Comparison of ENCODE assay signal across 18 cellular contexts in the genomic region with DNA sequence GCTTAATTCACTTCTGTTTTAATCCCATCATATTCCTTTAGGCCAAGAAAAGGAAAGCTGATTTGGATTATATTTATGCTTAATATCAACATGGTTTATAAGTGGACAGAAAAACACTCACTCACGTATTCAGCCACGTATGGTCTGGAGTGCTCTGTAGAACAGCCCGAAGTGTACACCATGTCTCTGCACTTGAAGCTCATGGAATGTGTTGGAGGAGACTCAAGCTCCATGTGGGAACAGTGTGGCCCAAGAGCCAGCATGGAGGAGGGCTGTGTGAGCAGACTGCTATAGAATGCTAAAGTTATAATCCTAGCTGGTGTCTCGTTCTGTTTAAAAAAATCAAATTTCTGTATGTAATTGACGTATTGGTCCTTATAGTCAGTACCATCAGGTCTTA.
"Had no signal": no experiment of that assay in that cellular context is flagged by ENCODE, and none has a peak within 500 bp of the region (broad histone marks: within the 10 kb centered on the region; RNA-seq: fewer than 3 reads in every experiment).

No MANE protein-coding gene starts in this region.

- H3K36me3 ChIP-seq: thoracic aorta had no signal

- H3K27me3 ChIP-seq: esophagus squamous epithelium, gastroesophageal sphincter, hepatocyte, stomach, transverse colon, vagina had no signal

- H3K4me3 ChIP-seq: esophagus squamous epithelium, gastroesophageal sphincter, hepatocyte, stomach, thoracic aorta, transverse colon, vagina had no signal

- H3K4me1 ChIP-seq: esophagus squamous epithelium, gastroesophageal sphincter, stomach, transverse colon, vagina had no signal

- ATAC-seq: effector memory CD8-positive, alpha-beta T cell; gastroesophageal sphincter; natural killer cell had no signal

- H3K27ac ChIP-seq: esophagus squamous epithelium, gastroesophageal sphincter, hepatocyte, stomach, thoracic aorta, transverse colon, vagina had no signal

- DNase-seq: effector memory CD8-positive, alpha-beta T cell; esophagus squamous epithelium; foreskin fibroblast; glutamatergic neuron; kidney; left cardiac atrium; natural killer cell; posterior cingulate gyrus; small intestine; stimulated activated CD4-positive, alpha-beta T cell treated with anti-CD3 and anti-CD28 coated beads, Interleukin-12 subunit alpha, Interleukin-12 subunit beta, amount 100 ng/mL, for 4 hours; stimulated activated naive CD4-positive, alpha-beta T cell; stomach; substantia nigra; transverse colon had no signal

- H3K9me3 ChIP-seq: esophagus squamous epithelium, gastroesophageal sphincter, stomach, thoracic aorta, transverse colon, vagina had no signal

- FAIRE-seq: kidney, small intestine had no signal
